Comparison of ENCODE assay signal across 1 cellular context in genomic region chr14:100118377-100119011, GRCh38.
TF ChIP-seq lines count a peak whose summit lies in the region.

No MANE protein-coding gene starts in this region.

TF ChIP-seq in IMR-90, 13 proteins besides CTCF, POLR2A, EP300 and RAD21 (continued from another document):
- TF ChIP-seq SMC3 (IDR thresholded peaks at IDR 0.05; ENCODE audit: low read depth, low read length) (no peak), FOS (IDR thresholded peaks at IDR 0.05; ENCODE audit: low read depth, low read length) (no peak), RFX5 (IDR thresholded peaks at IDR 0.05; ENCODE audit: low read depth, low read length) (no peak), BHLHE40 (IDR thresholded peaks at IDR 0.05; ENCODE audit: low read depth, low read length) (no peak), ELK1 (IDR thresholded peaks at IDR 0.05; ENCODE audit: borderline replicate concordance, low read depth, low read length) (no peak), NFE2L2 (IDR thresholded peaks at IDR 0.05; ENCODE audit: low read depth, low read length) (no peak), MXI1 (IDR thresholded peaks at IDR 0.05; ENCODE audit: borderline replicate concordance, low read depth, low read length) (no peak), MAZ (IDR thresholded peaks at IDR 0.05; ENCODE audit: borderline replicate concordance, low read depth, low read length) (no peak), RCOR1 (IDR thresholded peaks at IDR 0.05; ENCODE audit: insufficient replicate concordance, low read length) (no peak), CHD1 (IDR thresholded peaks at IDR 0.05; ENCODE audit: low read depth, low read length) (no peak), MAFK (IDR thresholded peaks at IDR 0.05; ENCODE audit: low read depth, low read length) (no peak)
- TF ChIP-seq, protein P1, sequence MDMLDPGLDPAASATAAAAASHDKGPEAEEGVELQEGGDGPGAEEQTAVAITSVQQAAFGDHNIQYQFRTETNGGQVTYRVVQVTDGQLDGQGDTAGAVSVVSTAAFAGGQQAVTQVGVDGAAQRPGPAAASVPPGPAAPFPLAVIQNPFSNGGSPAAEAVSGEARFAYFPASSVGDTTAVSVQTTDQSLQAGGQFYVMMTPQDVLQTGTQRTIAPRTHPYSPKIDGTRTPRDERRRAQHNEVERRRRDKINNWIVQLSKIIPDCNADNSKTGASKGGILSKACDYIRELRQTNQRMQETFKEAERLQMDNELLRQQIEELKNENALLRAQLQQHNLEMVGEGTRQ (IDR thresholded peaks at IDR 0.05; ENCODE audit: low read depth, low read length) = no peak
